ENCODE assay signal across 9 cellular contexts in the genomic region with DNA sequence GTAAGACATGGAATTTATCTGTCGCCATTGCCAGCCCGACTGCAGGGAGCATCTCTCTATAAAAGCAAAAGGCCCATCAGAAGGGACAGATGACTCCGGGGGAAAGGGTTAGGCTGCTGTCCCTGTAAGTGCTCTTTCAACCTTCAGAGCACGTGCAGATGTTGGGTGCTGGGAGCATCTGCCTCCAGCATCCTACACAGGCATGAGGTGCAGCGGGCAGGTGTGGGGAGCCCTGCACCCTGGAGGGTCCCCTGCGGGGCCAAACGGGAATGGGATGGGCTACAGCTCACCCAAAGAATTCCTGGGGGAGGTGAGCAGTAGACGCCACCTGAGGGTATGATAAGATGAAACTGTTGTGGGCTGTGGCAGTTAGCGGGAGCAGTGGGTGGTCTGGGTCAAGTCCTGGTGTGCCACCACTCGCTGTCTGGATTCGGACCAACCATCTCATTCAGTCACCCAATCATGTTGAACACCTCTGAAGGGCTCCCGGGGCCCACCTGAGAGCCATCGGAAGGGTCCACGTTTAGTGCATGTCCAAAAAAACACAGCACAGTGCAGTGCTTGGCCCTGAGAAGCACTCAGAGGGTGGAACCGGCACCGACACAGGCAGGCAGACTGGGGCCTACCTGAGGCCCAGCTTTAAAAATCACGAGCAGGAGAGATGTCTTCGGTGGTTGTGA. TPM values are rescaled to one million over a fixed set of nuclear protein-coding genes. Genes with fewer than 3 reads are reported as not detected.
DNase-seq lines count a peak whose midpoint lies in the region; ATAC-seq and TF ChIP-seq lines count a peak whose summit lies in the region.
"Had no signal": no experiment of that assay in that cellular context is flagged by ENCODE, and none has a peak within 500 bp of the region (broad histone marks: within the 10 kb centered on the region; RNA-seq: fewer than 3 reads in every experiment).

No MANE protein-coding gene starts in this region.

- H3K36me3 Mint-ChIP-seq in MCF 10A (ENCODE audit: insufficient read depth, unreplicated experiment) (peaks cover 44% of the 10 kb centered on the region), osteocyte (ENCODE audit: unreplicated experiment) (peaks cover 11% of the 10 kb centered on the region)

- peak overlapping the region; percentile 15 for H2AFZ ChIP-seq in IMR-90 (replicated peaks; ENCODE audit: low read length, poor library complexity)

- H4K20me1 ChIP-seq in IMR-90 (ENCODE audit: insufficient read depth, low read length): peaks cover 54% of the 10 kb centered on the region

- POLR2A ChIA-PET in IMR-90 (lab: Charles Lee; ENCODE audit: unreplicated experiment): no interaction called here
- POLR2A ChIA-PET in MCF 10A (lab: Yijun Ruan, JAX): no interaction called here

- no peak overlapping the region for H2BK15ac ChIP-seq in IMR-90 (ENCODE audit: low read depth, low read length)

- H3K4me3 ChIP-seq in IMR-90 (ENCODE audit: insufficient read depth, low read depth, low read length): no peak overlapping the region

- no peak overlapping the region for H3K4ac ChIP-seq in IMR-90 (ENCODE audit: low read depth, low read length)

- no peak for ATAC-seq in IMR-90 (ENCODE audit: low read depth)
- ATAC-seq: left colon had no signal

- no peak overlapping the region for H4K5ac ChIP-seq in IMR-90 (ENCODE audit: low read depth, low read length)

- H3K4me2 ChIP-seq in IMR-90 (ENCODE audit: low read depth, low read length): no peak overlapping the region; the same call in 1 of the 2 replicates

- no peak overlapping the region for H3K56ac ChIP-seq in IMR-90 (ENCODE audit: extremely low read depth, insufficient read depth, low read length)

- H3K18ac ChIP-seq in IMR-90 (ENCODE audit: low read depth, low read length): no peak overlapping the region

- H4K8ac ChIP-seq in IMR-90 (ENCODE audit: low read depth in 2 of 2, low read length in 2 of 2): no peak overlapping the region

- H3K9me3 Mint-ChIP-seq in MCF 10A (ENCODE audit: unreplicated experiment): no peaks in the 10 kb centered on the region
- no peaks in the 10 kb centered on the region for H3K9me3 Mint-ChIP-seq in osteocyte (ENCODE audit: unreplicated experiment)

- H2BK120ac ChIP-seq in IMR-90 (ENCODE audit: low read depth, low read length): no peak overlapping the region

- peaks cover 18% of the 10 kb centered on the region; the same call in 1 of the 2 replicates for H3K9me1 ChIP-seq in IMR-90 (ENCODE audit: insufficient read depth, low read length)

- H3K23ac ChIP-seq in IMR-90 (ENCODE audit: low read depth, low read length): no peak overlapping the region

- H2AK5ac ChIP-seq in IMR-90 (ENCODE audit: low read depth, low read length): no peak overlapping the region

- WGBS in IMR-90 (ENCODE audit: extremely low coverage in 2 of 2, insufficient read length in 1 of 2), 2 experiments: 100% methylated on average over 6 of the region's 18 CpGs; no CpG with 5 or more reads in 1 of the 2 experiments

- H3K27ac Mint-ChIP-seq in MCF 10A (ENCODE audit: low read depth, unreplicated experiment) (no peak overlapping the region), osteocyte (ENCODE audit: unreplicated experiment) (no peak overlapping the region)

- DNase-seq in IMR-90 (no peak), MCF 10A (ENCODE audit: unreplicated experiment) (no peak), osteocyte (ENCODE audit: extremely low spot score, unreplicated experiment) (no peak), NCI-H2196 treated with DMSO at 0.1 percent for 48 hours (lab: John Stamatoyannopoulos, UW; ENCODE audit: unreplicated experiment) (no peak), NCI-H1417 treated with DMSO at 0.1 percent for 48 hours (lab: John Stamatoyannopoulos, UW) (no peak), AML-193 (lab: John Stamatoyannopoulos, UW) (no peak)
- DNase-seq: left colon had no signal

- H3K4me1 ChIP-seq in IMR-90 (ENCODE audit: control insufficient read depth, insufficient read depth, low read length): peaks cover 10% of the 10 kb centered on the region; the same call in 1 of the 2 replicates

- H3K4me3 Mint-ChIP-seq in MCF 10A (ENCODE audit: unreplicated experiment) (peak overlapping the region; percentile 28), osteocyte (ENCODE audit: unreplicated experiment) (peak overlapping the region; percentile 20)

- H3K27ac ChIP-seq in IMR-90 (ENCODE audit: insufficient read depth, low read length): no peak overlapping the region
- H3K27ac ChIP-seq: epithelial cell of prostate had no signal

- no peak overlapping the region for H2BK20ac ChIP-seq in IMR-90 (ENCODE audit: low read depth, low read length)

- no peak for TF ChIP-seq CTCF in IMR-90 (conservative IDR thresholded peaks at IDR 0.05; ENCODE audit: low read depth, low read length)
- no peak for TF ChIP-seq CTCF in MCF 10A (IDR thresholded peaks at IDR 0.05; ENCODE audit: unreplicated experiment)
- TF ChIP-seq CTCF in osteocyte (IDR thresholded peaks at IDR 0.05): no peak

- peaks cover 41% of the 10 kb centered on the region for H3K36me3 ChIP-seq in IMR-90 (ENCODE audit: control insufficient read depth, insufficient read depth, low read length)

- H2AK9ac ChIP-seq in IMR-90 (replicated peaks; ENCODE audit: low read depth, low read length, poor library complexity): peak overlapping the region; percentile 74

- no TSS peak for BruUV-seq in IMR-90 (replicated peaks; lab: Mats Ljungman, UMichigan)
- BruUV-seq in MCF 10A (replicated peaks; lab: Mats Ljungman, UMichigan): no TSS peak

- CTCF ChIA-PET in IMR-90 (lab: Yijun Ruan, JAX): no interaction called here
- CTCF ChIA-PET in MCF 10A (lab: Yijun Ruan, JAX): no interaction called here

- no peak overlapping the region for H3K9ac ChIP-seq in IMR-90 (ENCODE audit: low read depth, low read length)

- dilution Hi-C loops in IMR-90 (cut with HindIII; ENCODE audit: low sequenced_read_pairs, unreplicated experiment): no loop called here

- intact Hi-C loops in IMR-90 (cut with micrococcal nuclease): no loop called here
- intact Hi-C loops in MCF 10A (cut with micrococcal nuclease): no loop called here

- peaks cover 27% of the 10 kb centered on the region for H3K4me1 Mint-ChIP-seq in MCF 10A (ENCODE audit: insufficient read depth, unreplicated experiment)
- peaks cover 50% of the 10 kb centered on the region for H3K4me1 Mint-ChIP-seq in osteocyte (ENCODE audit: unreplicated experiment)

- no peak overlapping the region for H4K91ac ChIP-seq in IMR-90 (ENCODE audit: insufficient read depth, low read depth, low read length)

- H3K27me3 Mint-ChIP-seq in MCF 10A (ENCODE audit: insufficient read depth, unreplicated experiment) (no peaks in the 10 kb centered on the region), osteocyte (ENCODE audit: unreplicated experiment) (no peaks in the 10 kb centered on the region)

- no peaks in the 10 kb centered on the region for H3K27me3 ChIP-seq in IMR-90 (ENCODE audit: control insufficient read depth, insufficient read depth, low read length)

- H3K9me3 ChIP-seq in IMR-90 (ENCODE audit: control insufficient read depth, insufficient read depth, low read length): no peaks in the 10 kb centered on the region

- TF ChIP-seq RAD21 in IMR-90 (IDR thresholded peaks at IDR 0.05; ENCODE audit: low read length): no peak

- TF ChIP-seq POLR2A in IMR-90 (IDR thresholded peaks at IDR 0.05; ENCODE audit: low read depth, low read length): no peak

- no peak overlapping the region for H3K14ac ChIP-seq in IMR-90 (replicated peaks; ENCODE audit: low read depth, low read length)

- H3K79me1 ChIP-seq in IMR-90 (ENCODE audit: low read depth in 1 of 2, low read length in 2 of 2): peaks cover 30 to 90% of the 10 kb centered on the region in 2 experiments

- H2BK5ac ChIP-seq in IMR-90 (ENCODE audit: low read depth, low read length, poor library complexity, severe bottlenecking): no peak overlapping the region

- in situ Hi-C loops in IMR-90 (cut with MboI; ENCODE audit: low sequenced_read_pairs): no loop called here

TF ChIP-seq in IMR-90, 13 proteins besides CTCF, POLR2A, EP300 and RAD21 (continues in another document):
- TF ChIP-seq MAZ (IDR thresholded peaks at IDR 0.05; ENCODE audit: borderline replicate concordance, low read depth, low read length) (no peak), SMC3 (IDR thresholded peaks at IDR 0.05; ENCODE audit: low read depth, low read length) (no peak)
- TF ChIP-seq, protein P1, sequence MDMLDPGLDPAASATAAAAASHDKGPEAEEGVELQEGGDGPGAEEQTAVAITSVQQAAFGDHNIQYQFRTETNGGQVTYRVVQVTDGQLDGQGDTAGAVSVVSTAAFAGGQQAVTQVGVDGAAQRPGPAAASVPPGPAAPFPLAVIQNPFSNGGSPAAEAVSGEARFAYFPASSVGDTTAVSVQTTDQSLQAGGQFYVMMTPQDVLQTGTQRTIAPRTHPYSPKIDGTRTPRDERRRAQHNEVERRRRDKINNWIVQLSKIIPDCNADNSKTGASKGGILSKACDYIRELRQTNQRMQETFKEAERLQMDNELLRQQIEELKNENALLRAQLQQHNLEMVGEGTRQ (IDR thresholded peaks at IDR 0.05; ENCODE audit: low read depth, low read length): no peak

RNA-seq across cellular contexts. Expression of a gene that starts 3.8 kb away (rescaled TPM):
- total RNA-seq in IMR-90 (2012; rRNA removed): 10.6 and 10.9 TPM in 2 replicates
- 7.1 and 7.2 TPM in 2 replicates for polyA plus RNA-seq in IMR-90 (2012; rRNA removed)
- 2.8 and 3.8 TPM in 2 replicates for polyA plus RNA-seq in IMR-90 (2012; cell fraction: cytosol; rRNA removed)
- 6.9 and 10.3 TPM in 2 replicates for polyA plus RNA-seq in IMR-90 (2012; cell fraction: nucleus; rRNA removed; ENCODE audit: low replicate concordance)
- 10.9 and 16.8 TPM in 2 replicates for total RNA-seq in MCF 10A (2022)
- total RNA-seq in osteocyte: 19.8 and 21.2 TPM in 2 replicates

RNA-seq across cellular contexts. Expression of a gene that starts 4.1 kb away (rescaled TPM):
- 21.3 and 25.6 TPM in 2 replicates for total RNA-seq in IMR-90 (2012; rRNA removed)
- polyA plus RNA-seq in IMR-90 (2012; rRNA removed): 12.4 and 13.4 TPM in 2 replicates
- 6.9 and 11.3 TPM in 2 replicates for polyA plus RNA-seq in IMR-90 (2012; cell fraction: cytosol; rRNA removed)
- polyA plus RNA-seq in IMR-90 (2012; cell fraction: nucleus; rRNA removed; ENCODE audit: low replicate concordance): 27.6 and 28.4 TPM in 2 replicates
- total RNA-seq in MCF 10A (2022): 32.5 and 35.3 TPM in 2 replicates
- total RNA-seq in osteocyte: 41.5 and 44.8 TPM in 2 replicates

RNA-seq across cellular contexts. Expression of a gene that starts 44.4 kb away (rescaled TPM):
- total RNA-seq in IMR-90 (2012; rRNA removed) (7.5 and 8.1 TPM in 2 replicates), MCF 10A (2022) (17.0 and 23.0 TPM in 2 replicates), osteocyte (5.4 and 5.8 TPM in 2 replicates)
- polyA plus RNA-seq in IMR-90 (2012; rRNA removed): 7.3 and 7.5 TPM in 2 replicates
- 4.5 and 15.3 TPM in 2 replicates for polyA plus RNA-seq in IMR-90 (2012; cell fraction: cytosol; rRNA removed)
- 11.6 and 11.8 TPM in 2 replicates for polyA plus RNA-seq in IMR-90 (2012; cell fraction: nucleus; rRNA removed; ENCODE audit: low replicate concordance)

RNA-seq across cellular contexts. Expression of a gene that starts 58.4 kb away (rescaled TPM):
- 9.1 and 12.2 TPM in 2 replicates for total RNA-seq in IMR-90 (2012; rRNA removed)
- 20.7 and 26.6 TPM in 2 replicates for polyA plus RNA-seq in IMR-90 (2012; rRNA removed)
- 17.9 and 19.8 TPM in 2 replicates for polyA plus RNA-seq in IMR-90 (2012; cell fraction: cytosol; rRNA removed)
- 32.6 and 84.0 TPM in 2 replicates for polyA plus RNA-seq in IMR-90 (2012; cell fraction: nucleus; rRNA removed; ENCODE audit: low replicate concordance)
- total RNA-seq in MCF 10A (2022): 12.1 and 14.1 TPM in 2 replicates
- total RNA-seq in osteocyte: 10.8 and 15.3 TPM in 2 replicates

RNA-seq across cellular contexts. Expression of a gene that starts 58.7 kb away (rescaled TPM):
- not detected in 2 replicates for total RNA-seq in IMR-90 (2012; rRNA removed)
- polyA plus RNA-seq in IMR-90 (2012; rRNA removed): not detected in 2 replicates
- polyA plus RNA-seq in IMR-90 (2012; cell fraction: cytosol; rRNA removed): not detected in 2 replicates
- 0.03 and 0.05 TPM in 2 replicates for polyA plus RNA-seq in IMR-90 (2012; cell fraction: nucleus; rRNA removed; ENCODE audit: low replicate concordance)
- total RNA-seq in MCF 10A (2022): 0.70 and 0.88 TPM in 2 replicates
- not detected in 2 replicates for total RNA-seq in osteocyte
- total RNA-seq: NCI-H460 had no signal
